18 cellular contexts compared by ENCODE assay signal in the genomic region with DNA sequence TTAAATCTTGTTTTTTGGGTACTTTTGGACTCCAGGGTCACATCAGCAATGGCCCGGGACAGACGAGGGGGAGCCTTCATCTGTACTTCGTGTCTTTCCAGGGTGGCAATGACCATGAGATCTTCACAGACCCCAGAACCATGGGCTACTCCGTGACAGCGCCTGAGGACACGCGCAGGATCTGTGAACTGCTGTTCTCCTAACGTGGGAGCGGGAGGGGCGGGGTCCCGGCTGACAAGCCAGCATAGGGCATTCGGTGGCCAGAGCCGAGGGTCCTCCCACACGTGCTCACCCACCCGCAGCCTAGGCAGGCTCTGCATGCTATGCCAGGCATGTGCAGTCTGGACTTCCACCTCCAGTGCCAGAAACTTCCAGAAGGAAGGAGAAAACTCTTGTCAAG. TPM values are rescaled to one million over a fixed set of nuclear protein-coding genes. Genes with fewer than 3 reads are reported as not detected.
DNase-seq lines count a peak whose midpoint lies in the region; ATAC-seq and TF ChIP-seq lines count a peak whose summit lies in the region.
"Had no signal": no experiment of that assay in that cellular context is flagged by ENCODE, and none has a peak within 500 bp of the region (broad histone marks: within the 10 kb centered on the region; RNA-seq: fewer than 3 reads in every experiment).

No MANE protein-coding gene starts in this region.

- intact Hi-C loops in right cardiac atrium (cut with DNase I) (no loop called here), Right ventricle myocardium superior (cut with DNase I) (no loop called here)

- H3K4me1 Mint-ChIP-seq in glutamatergic neuron (ENCODE audit: low read depth, unreplicated experiment): peaks cover 46% of the 10 kb centered on the region

- DNase-seq in right cardiac atrium: peak in 2 of 3 donors; percentile 59 to 60
- DNase-seq in Right ventricle myocardium superior: no peak
- DNase-seq in glutamatergic neuron: no peak
- DNase-seq in ureter (ENCODE audit: low spot score): peak; percentile 1
- no peak for DNase-seq in NOMO-1 (lab: John Stamatoyannopoulos, UW; ENCODE audit: unreplicated experiment in 2 of 2)
- no peak for DNase-seq in T-helper 1 cell
- DNase-seq: activated CD4-positive, alpha-beta T cell treated with anti-CD3 and anti-CD28 coated beads for 48 hours; activated T-cell treated with anti-CD3 and anti-CD28 coated beads, Interleukin-2, amount 50 U/mL, for 1 hour; CD8-positive, alpha-beta memory T cell; dermis blood vessel endothelial cell; Karpas-422; naive thymus-derived CD8-positive, alpha-beta T cell; NCI-H69 had no signal

- H3K27ac Mint-ChIP-seq in glutamatergic neuron (ENCODE audit: unreplicated experiment): peak overlapping the region; percentile 48

- H3K9me3 ChIP-seq in right cardiac atrium (ENCODE audit: control insufficient read depth, low read length): no peaks in the 10 kb centered on the region

- H3K4me3 ChIP-seq in right cardiac atrium (ENCODE audit: low read length): no peak overlapping the region

- ATAC-seq in right cardiac atrium: peak in 1 of 2 donors; percentile 5
- ATAC-seq in Right ventricle myocardium superior (ENCODE audit: poor library complexity): no peak
- ATAC-seq: esophagus mucosa; naive thymus-derived CD8-positive, alpha-beta T cell had no signal

- H3K4me1 ChIP-seq in right cardiac atrium (ENCODE audit: control insufficient read depth, insufficient read depth, low read length): peaks cover 6% of the 10 kb centered on the region

- H3K36me3 Mint-ChIP-seq in glutamatergic neuron (ENCODE audit: unreplicated experiment): no peaks in the 10 kb centered on the region

- WGBS in right cardiac atrium: 85% methylated on average over 15 of the region's 15 CpGs

- no peak overlapping the region for H3K27ac ChIP-seq in right cardiac atrium (ENCODE audit: low read length)

- peaks cover 12% of the 10 kb centered on the region for H3K9me3 Mint-ChIP-seq in glutamatergic neuron (ENCODE audit: unreplicated experiment)
- H3K9me3 Mint-ChIP-seq: activated naive CD4-positive, alpha-beta T cell treated with anti-CD3 and anti-CD28 coated beads, Interleukin-2, amount 50 U/mL, for 24 hours; CD8-positive, alpha-beta memory T cell; naive thymus-derived CD8-positive, alpha-beta T cell had no signal

- no peak for TF ChIP-seq CTCF in glutamatergic neuron (IDR thresholded peaks at IDR 0.05; ENCODE audit: partially characterized antibody, unreplicated experiment)

- H3K4me3 Mint-ChIP-seq in glutamatergic neuron (ENCODE audit: unreplicated experiment): no peak overlapping the region
- H3K4me3 Mint-ChIP-seq: activated naive CD4-positive, alpha-beta T cell treated with anti-CD3 and anti-CD28 coated beads, Interleukin-2, amount 50 U/mL, for 24 hours; brain; CD8-positive, alpha-beta memory T cell; naive thymus-derived CD8-positive, alpha-beta T cell had no signal

- H3K27me3 Mint-ChIP-seq in glutamatergic neuron (ENCODE audit: unreplicated experiment): peaks cover 6% of the 10 kb centered on the region
- H3K27me3 Mint-ChIP-seq: activated naive CD4-positive, alpha-beta T cell treated with anti-CD3 and anti-CD28 coated beads, Interleukin-2, amount 50 U/mL, for 24 hours; naive thymus-derived CD8-positive, alpha-beta T cell had no signal

- no peaks in the 10 kb centered on the region for H3K27me3 ChIP-seq in right cardiac atrium (ENCODE audit: control insufficient read depth, insufficient read depth)

RNA-seq across cellular contexts. Expression of gene CARHSP1, which starts 21.2 kb away (rescaled TPM):
- total RNA-seq in right cardiac atrium (10 to 100 TPM; 28.6 to 37.2 (median 35.0) TPM), Right ventricle myocardium superior (26.0 TPM), glutamatergic neuron (ENCODE audit: unreplicated experiment) (180 TPM), ureter (43.6 TPM)
- 75.0 TPM for polyA plus RNA-seq in right cardiac atrium

RNA-seq across cellular contexts. Expression of gene LITAFD, which starts 34.5 kb away (rescaled TPM):
- total RNA-seq in right cardiac atrium (not detected), Right ventricle myocardium superior (not detected), glutamatergic neuron (ENCODE audit: unreplicated experiment) (not detected), ureter (not detected)
- polyA plus RNA-seq in right cardiac atrium: not detected
- total RNA-seq: CD8-positive, alpha-beta memory T cell; dermis blood vessel endothelial cell; esophagus mucosa; naive thymus-derived CD8-positive, alpha-beta T cell; pulmonary artery endothelial cell had no signal
- polyA plus RNA-seq: AG04450; CD8-positive, alpha-beta memory T cell; naive thymus-derived CD8-positive, alpha-beta T cell had no signal

RNA-seq across cellular contexts. Expression of gene PMM2, which starts 50.0 kb away (rescaled TPM):
- 10 to 100 TPM; 10.5 to 29.4 (median 13.0) TPM for total RNA-seq in right cardiac atrium
- 10.7 TPM for polyA plus RNA-seq in right cardiac atrium
- 14.9 TPM for total RNA-seq in Right ventricle myocardium superior
- total RNA-seq in glutamatergic neuron (ENCODE audit: unreplicated experiment): 23.2 TPM
- total RNA-seq in ureter: 70.1 TPM

RNA-seq across cellular contexts. Expression of gene TMEM186, which starts 50.2 kb away (rescaled TPM):
- total RNA-seq in right cardiac atrium (10 to 100 TPM; 12.2 to 12.8 (median 12.3) TPM), Right ventricle myocardium superior (12.7 TPM), glutamatergic neuron (ENCODE audit: unreplicated experiment) (7.3 TPM), ureter (7.2 TPM)
- polyA plus RNA-seq in right cardiac atrium: 11.5 TPM

Comparison
In these comparisons a context has a peak if more than half of its experiments do, and no peak if none do; other contexts are left out.
1. DNase-seq: peak in right cardiac atrium (2 of 3) and ureter (single experiment); none in Right ventricle myocardium superior (single experiment), glutamatergic neuron (single experiment), NOMO-1 (0 of 2) and T-helper 1 cell (0 of 5).